9 cellular contexts compared by ENCODE assay signal in genomic region chr12:50050410-50051280, GRCh38. TPM values are rescaled to one million over a fixed set of nuclear protein-coding genes. Genes with fewer than 3 reads are reported as not detected.
DNase-seq lines count a peak whose midpoint lies in the region; ATAC-seq and TF ChIP-seq lines count a peak whose summit lies in the region.
"Had no signal": no experiment of that assay in that cellular context is flagged by ENCODE, and none has a peak within 500 bp of the region (broad histone marks: within the 10 kb centered on the region; RNA-seq: fewer than 3 reads in every experiment).

No MANE protein-coding gene starts in this region.

- no peak overlapping the region for H3K27ac Mint-ChIP-seq in HFFc6

- peak overlapping the region; percentile 25 to 34 (median 29) for H3K4me3 ChIP-seq in gastrocnemius medialis

- ATAC-seq in left ventricle myocardium superior (peak; percentile 93), gastrocnemius medialis (peak; percentile 33 to 53), HG02981 (IDR thresholded peaks at IDR 0.05; ENCODE audit: unreplicated experiment) (no peak), HG03039 (IDR thresholded peaks at IDR 0.05; ENCODE audit: unreplicated experiment) (no peak)

- TF ChIP-seq CTCF in HFFc6 (IDR thresholded peaks at IDR 0.05) (no peak), gastrocnemius medialis (IDR thresholded peaks at IDR 0.05 in 4 of 5, conservative IDR thresholded peaks at IDR 0.05 in 1 of 5) (no peak)

- H3K27me3 ChIP-seq in gastrocnemius medialis: peaks cover 9 to 30% (median 12%) of the 10 kb centered on the region in 3 donors

- H3K4me1 Mint-ChIP-seq in HFFc6 (ENCODE audit: low read depth): peaks cover under 1% of the 10 kb centered on the region; the same call in 1 of the 2 replicates

- H3K36me3 ChIP-seq in gastrocnemius medialis: no peaks in the 10 kb centered on the region

- peak overlapping the region; percentile 60 for H3K4me3 Mint-ChIP-seq in HFFc6

- H3K36me3 Mint-ChIP-seq in HFFc6 (ENCODE audit: low read depth): no peaks in the 10 kb centered on the region

- no peak for DNase-seq in HFFc6
- DNase-seq in UCSD-AML1 (lab: John Stamatoyannopoulos, UW; ENCODE audit: unreplicated experiment): peak; percentile 81
- DNase-seq in left ventricle myocardium superior: peak; percentile 78
- DNase-seq in gastrocnemius medialis: peak; percentile 17 to 57
- no peak for DNase-seq in NCI-H1436 (lab: John Stamatoyannopoulos, UW)
- DNase-seq in activated gamma-delta T cell (lab: John Stamatoyannopoulos, UW): no peak
- DNase-seq: activated CD4-positive, alpha-beta T cell treated with anti-CD3 and anti-CD28 coated beads for 48 hours had no signal

- in situ Hi-C loops in gastrocnemius medialis (cut with MboI; ENCODE audit: low sequenced_read_pairs in 4 of 4): loop anchor here in 1 of 4 donors (5.0 kb wide), 1 partner anchor 78 kb away; the partner anchor contains the start of gene AQP6

- intact Hi-C loops in left ventricle myocardium superior (cut with micrococcal nuclease) (no loop called here), gastrocnemius medialis (cut with DNase I; ENCODE audit: low total_unique reads) (loop anchor here (10.0 kb wide), 1 partner anchor 186 kb away; no protein-coding TSS in a partner anchor)

- TF ChIP-seq POLR2A in gastrocnemius medialis (IDR thresholded peaks at IDR 0.05): no peak

- no peaks in the 10 kb centered on the region for H3K9me3 ChIP-seq in gastrocnemius medialis

- no peaks in the 10 kb centered on the region for H3K9me3 Mint-ChIP-seq in HFFc6

- no peak overlapping the region for H3K27ac ChIP-seq in gastrocnemius medialis

- peaks cover 26% of the 10 kb centered on the region for H3K27me3 Mint-ChIP-seq in HFFc6 (ENCODE audit: insufficient read depth)

- H3K4me1 ChIP-seq in gastrocnemius medialis: peaks cover under 1 to 1% of the 10 kb centered on the region in 2 donors

RNA-seq across cellular contexts. Expression of gene ASIC1, which starts 6.8 kb away (rescaled TPM):
- total RNA-seq in HFFc6 (2021; fragmentation: NEBNext Ultra II Directional; extraction: Animal tissue kit (Norgen Biotek cat#: 25700)): 1 to 10 TPM; 1.3 to 2.4 (median 1.6) TPM
- total RNA-seq in left ventricle myocardium superior (0.99 TPM), gastrocnemius medialis (under 1 TPM in 2 of 4 donors, not detected in 2; 0.15 to 0.53 TPM)

RNA-seq across cellular contexts. Expression of gene RACGAP1, which starts 25.4 kb away (rescaled TPM):
- 100 to 1,000 TPM in 5 of 6 experiments, 10 to 100 TPM in 1; 52.6 to 119 (median 104) TPM for total RNA-seq in HFFc6 (2021; fragmentation: NEBNext Ultra II Directional; extraction: Animal tissue kit (Norgen Biotek cat#: 25700))
- total RNA-seq in left ventricle myocardium superior (3.4 TPM), gastrocnemius medialis (10 to 100 TPM in 1 of 4 donors, 1 to 10 TPM in 3; 5.6 to 13.3 (median 6.5) TPM)

RNA-seq across cellular contexts. Expression of gene SMARCD1, which starts 34.5 kb away (rescaled TPM):
- 10 to 100 TPM; 37.6 to 59.1 (median 44.2) TPM for total RNA-seq in HFFc6 (2021; fragmentation: NEBNext Ultra II Directional; extraction: Animal tissue kit (Norgen Biotek cat#: 25700))
- total RNA-seq in left ventricle myocardium superior: 17.2 TPM
- 10 to 100 TPM; 16.9 to 27.3 (median 20.1) TPM for total RNA-seq in gastrocnemius medialis

RNA-seq across cellular contexts. Expression of gene GPD1, which starts 53.2 kb away (rescaled TPM):
- under 1 TPM in 1 of 6 experiments, not detected in 5; 0.20 TPM for total RNA-seq in HFFc6 (2021; fragmentation: NEBNext Ultra II Directional; extraction: Animal tissue kit (Norgen Biotek cat#: 25700))
- total RNA-seq in left ventricle myocardium superior: 33.9 TPM
- 100 to 1,000 TPM in 3 of 4 donors, 10 to 100 TPM in 1; 68.2 to 763 (median 288) TPM for total RNA-seq in gastrocnemius medialis

Comparison
In these comparisons a context has a peak if more than half of its experiments do, and no peak if none do; other contexts are left out.
1. DNase-seq: peak in UCSD-AML1 (single experiment), left ventricle myocardium superior (single experiment) and gastrocnemius medialis (2 of 2); none in HFFc6 (single experiment), NCI-H1436 (single experiment) and activated gamma-delta T cell (single experiment).
2. ATAC-seq: peak in left ventricle myocardium superior (single experiment) and gastrocnemius medialis (2 of 2); none in HG02981 (single experiment) and HG03039 (single experiment).